In genomic region chr2:126177479-126177878, GRCh38 we compare ENCODE assay signal across 34 cellular contexts.
"Had no signal": no experiment of that assay in that cellular context is flagged by ENCODE, and none has a peak within 500 bp of the region (broad histone marks: within the 10 kb centered on the region; RNA-seq: fewer than 3 reads in every experiment).

No MANE protein-coding gene starts in this region.

- H3K36me3 ChIP-seq: MG63 had no signal

- H3K9ac ChIP-seq: KMS-11 had no signal

- H3K9me3 ChIP-seq: MG63 had no signal

- H3K4me2 ChIP-seq: KMS-11 had no signal

- DNase-seq: Karpas-422, Kasumi-1, MG63, MM.1S, MV-4-11, NCI-H1048, NCI-H1092, NCI-H1092 treated with DMSO at 0.1 percent for 48 hours, NCI-H1105, NCI-H1105 treated with DMSO at 0.1 percent for 48 hours, NCI-H1417, NCI-H1417 treated with DMSO at 0.1 percent for 48 hours, NCI-H1436, NCI-H1436 treated with DMSO at 0.1 percent for 48 hours, NCI-H146, NCI-H1694, NCI-H1694 treated with DMSO at 0.1 percent for 48 hours, NCI-H187, NCI-H187 treated with DMSO at 0.1 percent for 48 hours, NCI-H1930, NCI-H2029, NCI-H2029 treated with DMSO at 0.1 percent for 48 hours, NCI-H2081, NCI-H2081 treated with DMSO at 0.1 percent for 48 hours, NCI-H2107, NCI-H2171, NCI-H2171 treated with DMSO at 0.1 percent for 48 hours, NCI-H2227 treated with DMSO at 0.1 percent for 48 hours, NCI-H226, NCI-H345, NCI-H446, NCI-H446 treated with DMSO at 0.1 percent for 48 hours, NCI-H510A had no signal

- H3K27ac ChIP-seq: KMS-11 had no signal

- H3K4me3 ChIP-seq: MG63 had no signal

- H3K27me3 ChIP-seq: MG63 had no signal
